Comparison of ENCODE assay signal across 12 cellular contexts in genomic region chr17:14693382-14693781, GRCh38.
"Had no signal": no experiment of that assay in that cellular context is flagged by ENCODE, and none has a peak within 500 bp of the region (broad histone marks: within the 10 kb centered on the region; RNA-seq: fewer than 3 reads in every experiment).

No MANE protein-coding gene starts in this region.

- H3K27ac ChIP-seq: cardiac muscle cell, dorsolateral prefrontal cortex, pancreas had no signal

- H3K9me3 ChIP-seq: pancreas had no signal

- H3K4me1 ChIP-seq: pancreas had no signal

- H3K27me3 ChIP-seq: cardiac muscle cell, pancreas had no signal

- H3K36me3 ChIP-seq: cardiac muscle cell, pancreas had no signal

- FAIRE-seq: islet of Langerhans, pancreas had no signal

- DNase-seq: activated CD4-positive, alpha-beta memory T cell treated with anti-CD3 and anti-CD28 coated beads, Interleukin-2, amount 10 ng/mL, durations not matched to agents 7 days and 5 days; activated CD4-positive, alpha-beta T cell treated with anti-CD3 and anti-CD28 coated beads for 36 hours; activated T-cell treated with anti-CD3 and anti-CD28 coated beads, Interleukin-2, amount 50 U/mL, for 24 hours; dorsolateral prefrontal cortex; endodermal cell; pancreas; stimulated activated CD4-positive, alpha-beta T cell treated with anti-CD3 and anti-CD28 coated beads, Interleukin-1b, Interleukin-23, amount 100 ng/mL, for 48 hours; stimulated activated naive CD8-positive, alpha-beta T cell treated with anti-CD3 and anti-CD28 coated beads, Interleukin-15, amount 100 ng/mL, for 72 hours; T1000 had no signal

- ATAC-seq: activated CD4-positive, alpha-beta T cell treated with anti-CD3 and anti-CD28 coated beads for 36 hours; activated naive CD4-positive, alpha-beta T cell treated with anti-CD3 and anti-CD28 coated beads, Interleukin-2, amount 50 U/mL, for 72 hours; stimulated activated naive CD8-positive, alpha-beta T cell treated with anti-CD3 and anti-CD28 coated beads, Interleukin-15, amount 100 ng/mL, for 72 hours had no signal

- H3K4me3 ChIP-seq: cardiac muscle cell, dorsolateral prefrontal cortex, pancreas had no signal
